Comparison of ENCODE assay signal across 23 cellular contexts in the genomic region with DNA sequence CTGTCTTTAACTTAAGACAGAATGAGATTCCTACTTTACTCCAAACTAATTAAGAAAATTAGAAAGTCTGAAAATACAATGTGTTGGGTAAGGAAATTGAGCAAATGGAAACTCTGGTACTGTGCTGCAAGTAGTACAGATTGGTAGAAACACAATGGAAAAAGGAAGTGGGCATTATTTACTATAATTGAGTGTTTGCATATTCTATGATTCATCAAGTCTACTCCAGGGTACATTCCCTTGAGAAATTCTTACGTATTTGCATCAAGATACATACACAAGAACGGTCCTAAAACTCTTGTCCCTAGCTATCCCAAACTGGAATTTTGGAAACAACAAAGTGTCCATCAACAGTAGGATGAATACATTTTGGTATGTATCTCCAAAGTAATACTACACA.
DNase-seq lines count a peak whose midpoint lies in the region; ATAC-seq, FAIRE-seq and TF ChIP-seq lines count a peak whose summit lies in the region.
"Had no signal": no experiment of that assay in that cellular context is flagged by ENCODE, and none has a peak within 500 bp of the region (broad histone marks: within the 10 kb centered on the region; RNA-seq: fewer than 3 reads in every experiment).

No MANE protein-coding gene starts in this region.

- no peak overlapping the region for H3K56ac ChIP-seq in mesendoderm (ENCODE audit: low read length)

- H3K4ac ChIP-seq in mesendoderm (ENCODE audit: low read depth, low read length), result no peak overlapping the region

- FAIRE-seq in bronchial epithelial cell (lab: Jason Lieb, UNC), result no peak
- FAIRE-seq: pancreas had no signal

- H3K9ac ChIP-seq in GM23248 (no peak overlapping the region), mesendoderm (ENCODE audit: low read length) (no peak overlapping the region)

- no peak overlapping the region for H3K18ac ChIP-seq in mesendoderm (ENCODE audit: low read length)

- H3K9me3 ChIP-seq in GM23248 (ENCODE audit: low read depth), result no peaks in the 10 kb centered on the region
- H3K9me3 ChIP-seq: heart right ventricle, pancreas had no signal

- H3K27ac ChIP-seq in GM23248 (peak overlapping the region; percentile 55; the same call in 1 of the 2 replicates), mesendoderm (ENCODE audit: low read depth, low read length) (no peak overlapping the region)
- H3K27ac ChIP-seq: coronary artery, heart right ventricle, pancreas, SK-N-MC, skin epidermis had no signal

- ATAC-seq in GM19467 (IDR thresholded peaks at IDR 0.05; ENCODE audit: unreplicated experiment), result no peak
- ATAC-seq: heart right ventricle, pancreas had no signal

- no peak overlapping the region for H2AK5ac ChIP-seq in mesendoderm (ENCODE audit: low read length)

- no peaks in the 10 kb centered on the region for H4K20me1 ChIP-seq in GM23248 (ENCODE audit: insufficient read depth)

- DNase-seq in GM23248 (peak; percentile 18), NOMO-1 treated with DMSO at 0.1 percent for 48 hours (lab: John Stamatoyannopoulos, UW; ENCODE audit: unreplicated experiment) (peak; percentile 98), bronchial epithelial cell (ENCODE audit: low read depth) (peak; percentile 89), iris pigment epithelial cell (ENCODE audit: low read depth) (peak; percentile 78), NCI-H2107 (lab: John Stamatoyannopoulos, UW) (no peak), mesendoderm (no peak)
- DNase-seq in activated CD8-positive, alpha-beta memory T cell treated with anti-CD3 and anti-CD28 coated beads, Interleukin-2, amount 50 U/mL, for 4 hours, result no peak
- DNase-seq: activated CD4-positive, alpha-beta T cell treated with anti-CD3 and anti-CD28 coated beads, Interleukin-2, amount 10 ng/mL, durations not matched to agents 24 days and 14 days; aorta; CD8-positive, alpha-beta memory T cell; H9; heart right ventricle; naive B cell; NCI-H1048; NCI-H526; OCI-M1; pancreas; stimulated activated CD4-positive, alpha-beta T cell treated with anti-CD3 and anti-CD28 coated beads, Interleukin-4, amount 100 ng/mL, for 4 hours; T1000 had no signal

- H2BK5ac ChIP-seq in mesendoderm (ENCODE audit: low read length), result no peak overlapping the region

- no peak overlapping the region for H2BK15ac ChIP-seq in mesendoderm (replicated peaks; ENCODE audit: low read depth)

- H3K36me3 ChIP-seq in GM23248 (ENCODE audit: low read depth) (no peaks in the 10 kb centered on the region), bronchial epithelial cell (ENCODE audit: control insufficient read depth, insufficient read depth, low read length) (no peaks in the 10 kb centered on the region), mesendoderm (ENCODE audit: control insufficient read depth, insufficient read depth, low read length) (no peaks in the 10 kb centered on the region)
- H3K36me3 ChIP-seq: heart right ventricle, pancreas had no signal

- H3K4me2 ChIP-seq in GM23248 (ENCODE audit: unreplicated experiment) (no peak overlapping the region), mesendoderm (ENCODE audit: low read length) (no peak overlapping the region)

- H4K8ac ChIP-seq in mesendoderm (ENCODE audit: low read depth, low read length), result no peak overlapping the region

- H3F3A ChIP-seq in GM23248 (ENCODE audit: insufficient read depth), result peaks cover 79% of the 10 kb centered on the region

- in situ Hi-C loops in GM23248 (cut with MboI), result no loop called here

- H3K79me2 ChIP-seq in GM23248 (ENCODE audit: insufficient read depth) (no peaks in the 10 kb centered on the region), mesendoderm (ENCODE audit: control insufficient read depth, insufficient read depth, low read length) (no peaks in the 10 kb centered on the region)

- H3K23ac ChIP-seq in mesendoderm (ENCODE audit: low read length), result no peak overlapping the region

- no peak overlapping the region for H4K5ac ChIP-seq in mesendoderm (ENCODE audit: low read length)

- no peaks in the 10 kb centered on the region for H3K9me2 ChIP-seq in GM23248 (ENCODE audit: insufficient read depth)

- TF ChIP-seq CTCF in bronchial epithelial cell (IDR thresholded peaks at IDR 0.05; ENCODE audit: insufficient read depth, low read length, severe bottlenecking), result no peak

- no peaks in the 10 kb centered on the region for H3K79me1 ChIP-seq in mesendoderm (ENCODE audit: low read length)

- no peak overlapping the region for H2AFZ ChIP-seq in GM23248

- H3K27me3 ChIP-seq in GM23248 (replicated peaks; ENCODE audit: insufficient read depth), result no peaks in the 10 kb centered on the region
- no peaks in the 10 kb centered on the region for H3K27me3 ChIP-seq in bronchial epithelial cell (ENCODE audit: control insufficient read depth, insufficient read depth, low read length)
- H3K27me3 ChIP-seq in mesendoderm (ENCODE audit: insufficient read depth, low read length, poor library complexity), result no peaks in the 10 kb centered on the region
- H3K27me3 ChIP-seq: heart right ventricle, pancreas had no signal

- H3K4me1 ChIP-seq in GM23248 (ENCODE audit: insufficient read depth) (peaks cover 81% of the 10 kb centered on the region), mesendoderm (ENCODE audit: control insufficient read depth, low read depth, low read length) (no peaks in the 10 kb centered on the region)
- H3K4me1 ChIP-seq: pancreas had no signal

- H3K4me3 ChIP-seq in GM23248 (no peak overlapping the region), bronchial epithelial cell (ENCODE audit: low read depth, low read length) (no peak overlapping the region), mesendoderm (ENCODE audit: low read length) (no peak overlapping the region)
- H3K4me3 ChIP-seq: coronary artery, heart right ventricle, pancreas, SK-N-MC, skin epidermis had no signal

- no peak overlapping the region for H2BK120ac ChIP-seq in mesendoderm (ENCODE audit: low read depth, low read length)

- WGBS in GM23248 (ENCODE audit: low coverage in 1 of 2, low lambda C conversion rate in 2 of 2, missing lambda C conversion rate in 2 of 2), 2 experiments, result 82 to 86% methylated on average over 2 of the region's 2 CpGs
- no CpG with 5 or more reads among the region's 2 CpGs for WGBS in mesendoderm (ENCODE audit: extremely low coverage, insufficient coverage, low lambda C conversion rate)

Comparison
In these comparisons a context has a peak if more than half of its experiments do, and no peak if none do; other contexts are left out.
1. DNase-seq: peak in GM23248 (single experiment), NOMO-1 treated with DMSO at 0.1 percent for 48 hours (single experiment), bronchial epithelial cell (single experiment) and iris pigment epithelial cell (single experiment); none in NCI-H2107 (single experiment), mesendoderm (single experiment) and activated CD8-positive, alpha-beta memory T cell treated with anti-CD3 and anti-CD28 coated beads, Interleukin-2, amount 50 U/mL, for 4 hours (single experiment).